9 cellular contexts compared by ENCODE assay signal in the genomic region with DNA sequence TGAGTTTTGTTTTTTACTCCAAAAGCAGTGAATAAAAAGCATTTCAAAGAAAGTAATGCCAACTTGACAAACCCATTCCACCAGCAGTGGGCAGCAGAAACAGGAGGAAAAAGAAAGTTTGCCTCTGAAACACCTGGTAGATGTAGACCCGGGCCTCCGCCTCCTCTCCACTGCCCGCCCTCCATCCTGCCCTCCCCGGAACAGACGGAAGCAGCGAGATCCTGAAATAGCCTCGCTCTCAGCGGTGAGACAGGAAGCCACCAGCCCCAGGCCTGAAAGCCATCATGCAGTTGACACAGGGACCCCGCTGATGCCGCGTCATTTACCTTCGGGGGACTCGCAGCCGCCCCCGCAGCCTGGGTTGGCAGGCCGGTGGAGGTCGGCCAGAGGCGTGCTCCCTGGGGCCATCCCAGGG.
DNase-seq lines count a peak whose midpoint lies in the region; ATAC-seq and TF ChIP-seq lines count a peak whose summit lies in the region.
"Had no signal": no experiment of that assay in that cellular context is flagged by ENCODE, and none has a peak within 500 bp of the region (broad histone marks: within the 10 kb centered on the region; RNA-seq: fewer than 3 reads in every experiment).

No MANE protein-coding gene starts in this region.

- 17% methylated on average over 6 of the region's 18 CpGs for WGBS in suprapubic skin

- TF ChIP-seq POLR2A in suprapubic skin (IDR thresholded peaks at IDR 0.05): no peak

- H3K36me3 ChIP-seq in mucosa of descending colon (ENCODE audit: low read depth) (no peaks in the 10 kb centered on the region), suprapubic skin (no peaks in the 10 kb centered on the region)

- H3K36me3 Mint-ChIP-seq in activated naive CD8-positive, alpha-beta T cell treated with anti-CD3 and anti-CD28 coated beads for 36 hours: no peaks in the 10 kb centered on the region

- H3K4me3 ChIP-seq in mucosa of descending colon (no peak overlapping the region), suprapubic skin (peak overlapping the region; percentile 12)
- H3K4me3 ChIP-seq: A549 had no signal

- no peak for TF ChIP-seq EP300 in suprapubic skin (IDR thresholded peaks at IDR 0.05)

- peak overlapping the region; percentile 66 for H3K27ac Mint-ChIP-seq in activated naive CD8-positive, alpha-beta T cell treated with anti-CD3 and anti-CD28 coated beads for 36 hours

- no peaks in the 10 kb centered on the region for H3K27me3 Mint-ChIP-seq in activated naive CD8-positive, alpha-beta T cell treated with anti-CD3 and anti-CD28 coated beads for 36 hours

- peak in 2 of 3 experiments; percentile 61 to 78 for DNase-seq in NCI-H1417 (lab: John Stamatoyannopoulos, UW)
- no peak for DNase-seq in NCI-H1417 treated with DMSO at 0.1 percent for 48 hours (lab: John Stamatoyannopoulos, UW)
- peak; percentile 96 for DNase-seq in RPMI8226
- DNase-seq in activated naive CD8-positive, alpha-beta T cell treated with anti-CD3 and anti-CD28 coated beads for 36 hours: peak; percentile 70
- DNase-seq in mucosa of descending colon: peak; percentile 54 to 73 (median 64)
- peak in 1 of 2 donors; percentile 64 for DNase-seq in suprapubic skin (ENCODE audit: low spot score in 2 of 2)
- no peak for DNase-seq in NCI-H1105 treated with DMSO at 0.1 percent for 48 hours (lab: John Stamatoyannopoulos, UW)

- ATAC-seq in HG02938 (IDR thresholded peaks at IDR 0.05; ENCODE audit: unreplicated experiment): peak; percentile 97
- peak; percentile 83 for ATAC-seq in mucosa of descending colon
- ATAC-seq: A549 had no signal

- H3K27me3 ChIP-seq in suprapubic skin: peaks cover 12% of the 10 kb centered on the region

- no peaks in the 10 kb centered on the region for H3K9me3 Mint-ChIP-seq in activated naive CD8-positive, alpha-beta T cell treated with anti-CD3 and anti-CD28 coated beads for 36 hours

- H3K4me1 ChIP-seq in mucosa of descending colon (ENCODE audit: low read depth) (no peaks in the 10 kb centered on the region), suprapubic skin (peaks cover 9% of the 10 kb centered on the region)
- H3K4me1 ChIP-seq: A549 had no signal

- intact Hi-C loops in mucosa of descending colon (cut with DNase I, micrococcal nuclease): no loop called here

- TF ChIP-seq CTCF in mucosa of descending colon (IDR thresholded peaks at IDR 0.05) (no peak), suprapubic skin (IDR thresholded peaks at IDR 0.05) (no peak)

- H3K27ac ChIP-seq in suprapubic skin: no peak overlapping the region
- H3K27ac ChIP-seq: A549 had no signal

- H3K9me3 ChIP-seq in mucosa of descending colon: no peaks in the 10 kb centered on the region
- H3K9me3 ChIP-seq in suprapubic skin: no peaks in the 10 kb centered on the region
- H3K9me3 ChIP-seq: A549 had no signal

- peaks cover 18% of the 10 kb centered on the region for H3K4me1 Mint-ChIP-seq in activated naive CD8-positive, alpha-beta T cell treated with anti-CD3 and anti-CD28 coated beads for 36 hours

- H3K4me3 Mint-ChIP-seq in activated naive CD8-positive, alpha-beta T cell treated with anti-CD3 and anti-CD28 coated beads for 36 hours: peak overlapping the region; percentile 32

Comparison
In these comparisons a context has a peak if more than half of its experiments do, and no peak if none do; other contexts are left out.
1. DNase-seq: peak in NCI-H1417 (2 of 3), RPMI8226 (single experiment), activated naive CD8-positive, alpha-beta T cell treated with anti-CD3 and anti-CD28 coated beads for 36 hours (single experiment) and mucosa of descending colon (3 of 3); none in NCI-H1417 treated with DMSO at 0.1 percent for 48 hours (single experiment) and NCI-H1105 treated with DMSO at 0.1 percent for 48 hours (single experiment).